Comparison of ENCODE assay signal across 1 cellular context in genomic region chr15:63940956-63941620, GRCh38.
TF ChIP-seq lines count a peak whose summit lies in the region.

No MANE protein-coding gene starts in this region.

TF ChIP-seq in HepG2, 621 proteins besides CTCF, POLR2A, EP300 and RAD21 (continued from another document and continues in another):
- TF ChIP-seq ARID5B (CRISPR knock-in tag; IDR thresholded peaks at IDR 0.05) (0 out of 2 replicates have a peak, but pooled peaks have one; percentile 19), ZNF614 (CRISPR knock-in tag; IDR thresholded peaks at IDR 0.05; ENCODE audit: borderline replicate concordance) (no peak), ARID3A (IDR thresholded peaks at IDR 0.05; ENCODE audit: low read depth, low read length) (no peak), ZNF512B (CRISPR knock-in tag; IDR thresholded peaks at IDR 0.05; ENCODE audit: borderline replicate concordance) (no peak), THAP11 (CRISPR knock-in tag; IDR thresholded peaks at IDR 0.05) (no peak), ZSCAN25 (CRISPR knock-in tag; IDR thresholded peaks at IDR 0.05) (no peak), ATM (IDR thresholded peaks at IDR 0.05; ENCODE audit: borderline replicate concordance) (no peak), KMT2A (CRISPR knock-in tag; IDR thresholded peaks at IDR 0.05) (no peak), BHLHE40 (IDR thresholded peaks at IDR 0.05; ENCODE audit: low read length) (no peak), ZZZ3 (CRISPR knock-in tag; IDR thresholded peaks at IDR 0.05; ENCODE audit: borderline replicate concordance) (no peak), ZC3H4 (CRISPR knock-in tag; IDR thresholded peaks at IDR 0.05; ENCODE audit: borderline replicate concordance) (no peak), RFXAP (CRISPR knock-in tag; IDR thresholded peaks at IDR 0.05; ENCODE audit: borderline replicate concordance) (no peak), ZNF616 (CRISPR knock-in tag; IDR thresholded peaks at IDR 0.05; ENCODE audit: low read depth) (no peak), ZBTB7B (CRISPR knock-in tag; IDR thresholded peaks at IDR 0.05) (no peak), FOXJ3 (CRISPR knock-in tag; IDR thresholded peaks at IDR 0.05; ENCODE audit: borderline replicate concordance) (no peak), ZNF24 (IDR thresholded peaks at IDR 0.05) (no peak), MIXL1 (CRISPR knock-in tag; IDR thresholded peaks at IDR 0.05) (no peak), SYNCRIP (IDR thresholded peaks at IDR 0.05; ENCODE audit: insufficient read depth, low read depth, low read length) (no peak), ZNF142 (CRISPR knock-in tag; IDR thresholded peaks at IDR 0.05) (no peak), ZNF557 (CRISPR knock-in tag; IDR thresholded peaks at IDR 0.05) (no peak), CSRNP2 (CRISPR knock-in tag; conservative IDR thresholded peaks at IDR 0.05; ENCODE audit: low read depth) (no peak), BCL3 (CRISPR knock-in tag; IDR thresholded peaks at IDR 0.05) (0 out of 2 replicates have a peak, but pooled peaks have one; percentile 32), GATA4 (IDR thresholded peaks at IDR 0.05; ENCODE audit: borderline replicate concordance, low read depth) (no peak), NFAT5 (CRISPR knock-in tag; IDR thresholded peaks at IDR 0.05) (no peak)
- TF ChIP-seq, protein P1, sequence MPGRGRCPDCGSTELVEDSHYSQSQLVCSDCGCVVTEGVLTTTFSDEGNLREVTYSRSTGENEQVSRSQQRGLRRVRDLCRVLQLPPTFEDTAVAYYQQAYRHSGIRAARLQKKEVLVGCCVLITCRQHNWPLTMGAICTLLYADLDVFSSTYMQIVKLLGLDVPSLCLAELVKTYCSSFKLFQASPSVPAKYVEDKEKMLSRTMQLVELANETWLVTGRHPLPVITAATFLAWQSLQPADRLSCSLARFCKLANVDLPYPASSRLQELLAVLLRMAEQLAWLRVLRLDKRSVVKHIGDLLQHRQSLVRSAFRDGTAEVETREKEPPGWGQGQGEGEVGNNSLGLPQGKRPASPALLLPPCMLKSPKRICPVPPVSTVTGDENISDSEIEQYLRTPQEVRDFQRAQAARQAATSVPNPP (CRISPR knock-in tag; IDR thresholded peaks at IDR 0.05), result no peak
- TF ChIP-seq, protein P2, sequence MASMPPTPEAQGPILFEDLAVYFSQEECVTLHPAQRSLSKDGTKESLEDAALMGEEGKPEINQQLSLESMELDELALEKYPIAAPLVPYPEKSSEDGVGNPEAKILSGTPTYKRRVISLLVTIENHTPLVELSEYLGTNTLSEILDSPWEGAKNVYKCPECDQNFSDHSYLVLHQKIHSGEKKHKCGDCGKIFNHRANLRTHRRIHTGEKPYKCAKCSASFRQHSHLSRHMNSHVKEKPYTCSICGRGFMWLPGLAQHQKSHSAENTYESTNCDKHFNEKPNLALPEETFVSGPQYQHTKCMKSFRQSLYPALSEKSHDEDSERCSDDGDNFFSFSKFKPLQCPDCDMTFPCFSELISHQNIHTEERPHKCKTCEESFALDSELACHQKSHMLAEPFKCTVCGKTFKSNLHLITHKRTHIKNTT (CRISPR knock-in tag; IDR thresholded peaks at IDR 0.05), result no peak
